ENCODE assay signal across 1 cellular context in genomic region chr15:71651750-71652186, GRCh38.
TF ChIP-seq lines count a peak whose summit lies in the region.

No MANE protein-coding gene starts in this region.

TF ChIP-seq in GM23338, 12 proteins besides CTCF, POLR2A, EP300 and RAD21 (continued from another document):
- TF ChIP-seq ZNF462 (CRISPR knock-in tag; IDR thresholded peaks at IDR 0.05) (no peak), CREB1 (CRISPR knock-in tag; IDR thresholded peaks at IDR 0.05; ENCODE audit: low read depth) (no peak), JUNB (IDR thresholded peaks at IDR 0.05; ENCODE audit: unreplicated experiment) (no peak), EZH2phosphoT487 (IDR thresholded peaks at IDR 0.05; ENCODE audit: unreplicated experiment) (no peak), POLR2AphosphoS5 (IDR thresholded peaks at IDR 0.05; ENCODE audit: low read depth) (no peak), STAT1 (IDR thresholded peaks at IDR 0.05; ENCODE audit: unreplicated experiment) (no peak), ZNF114 (CRISPR knock-in tag; IDR thresholded peaks at IDR 0.05) (no peak), ETS1 (IDR thresholded peaks at IDR 0.05) (no peak)
